ENCODE assay signal across 24 cellular contexts in the genomic region with DNA sequence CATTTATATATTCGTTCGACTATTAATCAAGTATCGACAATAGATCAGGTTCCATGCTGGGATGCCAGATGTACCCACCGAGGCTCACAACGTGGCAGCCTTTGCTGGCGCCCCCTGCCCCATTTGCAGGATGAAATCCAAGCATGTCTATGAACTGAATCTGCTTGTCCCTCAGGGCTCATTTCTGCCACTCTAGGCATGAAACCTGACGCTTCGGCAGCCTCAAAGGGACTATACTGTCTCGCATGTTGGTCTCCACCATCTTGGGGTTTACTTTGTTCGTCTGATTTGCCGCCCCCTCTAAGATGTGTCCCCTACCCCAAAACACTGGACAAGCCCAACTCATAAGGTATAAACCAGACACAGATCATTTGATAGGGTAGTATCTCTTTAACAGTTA. TPM values are rescaled to one million over a fixed set of nuclear protein-coding genes. Genes with fewer than 3 reads are reported as not detected.
A peak's percentile ranks its signal among the peaks of the same experiment; 100 is the strongest.
DNase-seq lines count a peak whose midpoint lies in the region; TF ChIP-seq lines count a peak whose summit lies in the region.
"Had no signal": no experiment of that assay in that cellular context is flagged by ENCODE, and none has a peak within 500 bp of the region (broad histone marks: within the 10 kb centered on the region; RNA-seq: fewer than 3 reads in every experiment).

No MANE protein-coding gene starts in this region.

- no peak overlapping the region for H2BK15ac ChIP-seq in neuronal stem cell (ENCODE audit: low read length)

- H3K4me3 ChIP-seq in neuronal stem cell (ENCODE audit: low read length in 2 of 2) = no peak overlapping the region
- no peak overlapping the region for H3K4me3 ChIP-seq in trophoblast cell (ENCODE audit: low read depth, low read length)
- no peak overlapping the region for H3K4me3 ChIP-seq in colonic mucosa
- H3K4me3 ChIP-seq: BLaER1, GM12878 had no signal

- H3K27ac ChIP-seq in neuronal stem cell (replicated peaks; ENCODE audit: low read length) (no peak overlapping the region), trophoblast cell (ENCODE audit: low read depth, low read length) (no peak overlapping the region), colonic mucosa (no peak overlapping the region)
- H3K27ac ChIP-seq: BLaER1 had no signal

- H2BK120ac ChIP-seq in neuronal stem cell (ENCODE audit: low read depth, low read length) (no peak overlapping the region), trophoblast cell (ENCODE audit: insufficient read depth, low read length, poor library complexity) (no peak overlapping the region)

- TF ChIP-seq CTCF in colonic mucosa (IDR thresholded peaks at IDR 0.05) = no peak

- DNase-seq in NCI-H2171 treated with DMSO at 0.1 percent for 48 hours (lab: John Stamatoyannopoulos, UW) (peak; percentile 2), NCI-H2171 (lab: John Stamatoyannopoulos, UW) (no peak), neuronal stem cell (ENCODE audit: low spot score) (no peak), trophoblast cell (peak; percentile 57 to 67), colonic mucosa (no peak), NCI-H526 (lab: John Stamatoyannopoulos, UW) (no peak)
- DNase-seq: 8988T; ACHN; BE2C; C1 segment of cervical spinal cord; CD4-positive, alpha-beta memory T cell; CD4-positive, CD25-positive, alpha-beta regulatory T cell; CD8-positive, alpha-beta memory T cell; COR-L47; DMS 273 treated with DMSO at 0.1 percent for 48 hours; DMS153; DMS53; DMS79; DND-41; EL; GDM1 had no signal

- H3K4ac ChIP-seq in neuronal stem cell (ENCODE audit: low read length) = no peak overlapping the region
- no peak overlapping the region for H3K4ac ChIP-seq in trophoblast cell (ENCODE audit: low read depth, low read length)

- no peak overlapping the region for H4K12ac ChIP-seq in trophoblast cell (ENCODE audit: low read depth, low read length)

- H3K36me3 ChIP-seq in neuronal stem cell (replicated peaks in 1 of 2; ENCODE audit: control insufficient read depth in 2 of 2, insufficient read depth in 2 of 2, low read length in 2 of 2) (peaks cover 2 to 29% of the 10 kb centered on the region in 2 donors), trophoblast cell (ENCODE audit: control insufficient read depth in 1 of 2, insufficient read depth in 2 of 2, low read length in 2 of 2) (peaks cover 3 to 8% of the 10 kb centered on the region in 2 experiments), colonic mucosa (no peaks in the 10 kb centered on the region)
- H3K36me3 ChIP-seq: BE2C had no signal

- no peak overlapping the region for H3K14ac ChIP-seq in neuronal stem cell (ENCODE audit: low read length)
- no peak overlapping the region for H3K14ac ChIP-seq in trophoblast cell (ENCODE audit: low read length)

- no CpG with 5 or more reads among the region's 11 CpGs for WGBS in neuronal stem cell (ENCODE audit: extremely low coverage in 2 of 2, insufficient read length in 2 of 2, insufficient replicate concordance in 1 of 2), 2 donors
- no CpG with 5 or more reads among the region's 11 CpGs for WGBS in trophoblast cell (ENCODE audit: extremely low coverage, insufficient coverage, insufficient read length)

- H3K4me1 ChIP-seq in neuronal stem cell (ENCODE audit: control insufficient read depth in 2 of 2, insufficient read depth in 1 of 2, low read depth in 1 of 2, low read length in 2 of 2) (peaks cover 0 to 2% of the 10 kb centered on the region in 2 donors), trophoblast cell (ENCODE audit: control insufficient read depth in 1 of 2, insufficient read depth in 2 of 2, low read length in 2 of 2) (no peaks in the 10 kb centered on the region), colonic mucosa (no peaks in the 10 kb centered on the region)
- H3K4me1 ChIP-seq: BE2C, BLaER1 had no signal

- no peak overlapping the region for H3K4me2 ChIP-seq in neuronal stem cell (ENCODE audit: insufficient read depth, low read length, poor library complexity, severe bottlenecking)
- H3K4me2 ChIP-seq in trophoblast cell (ENCODE audit: low read length) = peak overlapping the region; percentile 25
- H3K4me2 ChIP-seq: BLaER1 had no signal

- H2BK5ac ChIP-seq in neuronal stem cell (ENCODE audit: low read length) = no peak overlapping the region
- H2BK5ac ChIP-seq in trophoblast cell (ENCODE audit: low read depth, low read length, poor library complexity) = no peak overlapping the region

- H4K8ac ChIP-seq in neuronal stem cell (ENCODE audit: low read depth, low read length) (no peak overlapping the region), trophoblast cell (ENCODE audit: low read depth, low read length) (no peak overlapping the region)

- intact Hi-C loops in colonic mucosa (cut with DNase I) = no loop called here

- H3K18ac ChIP-seq in neuronal stem cell (ENCODE audit: low read length) (no peak overlapping the region), trophoblast cell (ENCODE audit: low read length) (no peak overlapping the region)

- peaks cover 1 to 6% of the 10 kb centered on the region in 2 donors for H3K9me3 ChIP-seq in neuronal stem cell (replicated peaks in 1 of 2; ENCODE audit: control insufficient read depth in 2 of 2, insufficient read depth in 1 of 2, low read depth in 1 of 2, low read length in 2 of 2)
- no peaks in the 10 kb centered on the region for H3K9me3 ChIP-seq in trophoblast cell (ENCODE audit: insufficient read depth, low read depth, low read length)
- H3K9me3 ChIP-seq in colonic mucosa = no peaks in the 10 kb centered on the region
- H3K9me3 ChIP-seq: BE2C, BLaER1 had no signal

- H3K79me2 ChIP-seq in trophoblast cell (ENCODE audit: control insufficient read depth, insufficient read depth, low read length, poor library complexity) = no peaks in the 10 kb centered on the region

- H2BK12ac ChIP-seq in neuronal stem cell (ENCODE audit: low read length) = no peak overlapping the region
- no peak overlapping the region for H2BK12ac ChIP-seq in trophoblast cell (ENCODE audit: low read length)

- H2AFZ ChIP-seq in neuronal stem cell (ENCODE audit: low read length) (no peak overlapping the region), trophoblast cell (ENCODE audit: insufficient read depth, low read length, poor library complexity) (no peak overlapping the region)

- no peak overlapping the region for H3K9ac ChIP-seq in neuronal stem cell (ENCODE audit: low read depth, low read length, poor library complexity)
- no peak overlapping the region for H3K9ac ChIP-seq in trophoblast cell (ENCODE audit: low read length)
- H3K9ac ChIP-seq in colonic mucosa (ENCODE audit: low read depth in 2 of 2, low read length in 2 of 2) = no peak overlapping the region
- H3K9ac ChIP-seq: BLaER1 had no signal

- H3K79me1 ChIP-seq in neuronal stem cell (ENCODE audit: low read depth, low read length) = no peaks in the 10 kb centered on the region
- no peaks in the 10 kb centered on the region for H3K79me1 ChIP-seq in trophoblast cell (ENCODE audit: low read length)

- H2AK5ac ChIP-seq in neuronal stem cell (ENCODE audit: low read depth, low read length) (no peak overlapping the region), trophoblast cell (ENCODE audit: low read length) (no peak overlapping the region)

- no peaks in the 10 kb centered on the region for H3K27me3 ChIP-seq in neuronal stem cell (ENCODE audit: control insufficient read depth in 3 of 3, insufficient read depth in 3 of 3, low read depth in 1 of 3, low read length in 3 of 3)
- H3K27me3 ChIP-seq in trophoblast cell (ENCODE audit: insufficient read depth, low read length) = no peaks in the 10 kb centered on the region
- no peaks in the 10 kb centered on the region for H3K27me3 ChIP-seq in colonic mucosa
- H3K27me3 ChIP-seq: BE2C, BLaER1 had no signal

- H4K91ac ChIP-seq in neuronal stem cell (ENCODE audit: low read depth, low read length, poor library complexity) (no peak overlapping the region), trophoblast cell (ENCODE audit: low read depth, low read length) (no peak overlapping the region)

- H3K23ac ChIP-seq in neuronal stem cell (ENCODE audit: low read depth, low read length, poor library complexity) (peak overlapping the region; percentile 50), trophoblast cell (ENCODE audit: low read length) (no peak overlapping the region)

RNA-seq across cellular contexts. Expression of a gene that starts 36.7 kb away (rescaled TPM):
- polyA plus RNA-seq in neuronal stem cell (2013, experiment 1 of 2) = 0.26 TPM
- polyA plus RNA-seq in neuronal stem cell (2013, experiment 2 of 2) = 0.36 TPM
- polyA plus RNA-seq in trophoblast cell (2013) = 0.44 and 0.49 TPM in 2 replicates
- total RNA-seq in colonic mucosa = 1 to 10 TPM in 1 of 2 donors, under 1 TPM in 1; 0.64 to 1.1 TPM
- total RNA-seq: G401 had no signal

Comparison
In these comparisons a context has a peak if more than half of its experiments do, and no peak if none do; other contexts are left out.
1. DNase-seq: peak in NCI-H2171 treated with DMSO at 0.1 percent for 48 hours (single experiment) and trophoblast cell (2 of 2); none in NCI-H2171 (single experiment), neuronal stem cell (single experiment), colonic mucosa (single experiment) and NCI-H526 (0 of 2).